Comparison of ENCODE assay signal across 13 cellular contexts in genomic region chr4:142402156-142402555, GRCh38.
DNase-seq lines count a peak whose midpoint lies in the region; ATAC-seq, FAIRE-seq and TF ChIP-seq lines count a peak whose summit lies in the region.
"Had no signal": no experiment of that assay in that cellular context is flagged by ENCODE, and none has a peak within 500 bp of the region (broad histone marks: within the 10 kb centered on the region; RNA-seq: fewer than 3 reads in every experiment).

No MANE protein-coding gene starts in this region.

- H3K4me1 ChIP-seq in HCT116 (ENCODE audit: control insufficient read depth in 1 of 2, insufficient read depth in 2 of 2, low read length in 2 of 2), result peaks cover 53 to 70% of the 10 kb centered on the region in 2 experiments

- H3K9me3 ChIP-seq in HCT116 (ENCODE audit: control insufficient read depth in 1 of 2, insufficient read depth in 1 of 2, low read depth in 1 of 2, low read length in 2 of 2), result no peaks in the 10 kb centered on the region

- H3K79me2 ChIP-seq in HCT116 (ENCODE audit: insufficient read depth, low read length), result peaks cover 8% of the 10 kb centered on the region; the same call in 1 of the 2 replicates

- no peaks in the 10 kb centered on the region for H3K27me3 ChIP-seq in HCT116 (ENCODE audit: insufficient read depth, low read length)

- no peak for TF ChIP-seq POLR2A in HCT116 (IDR thresholded peaks at IDR 0.05; ENCODE audit: borderline replicate concordance, extremely low read depth, insufficient read depth, insufficient read length)

- peaks cover 23 to 25% of the 10 kb centered on the region in 2 donors for H3K4me1 Mint-ChIP-seq in natural killer cell

- CTCF ChIA-PET in HCT116 (lab: Charles Lee), result no interaction called here

- TF ChIP-seq CTCF in AG10803 (conservative IDR thresholded peaks at IDR 0.05; ENCODE audit: low read length) (no peak), HCT116 (IDR thresholded peaks at IDR 0.05 in 2 of 3, conservative IDR thresholded peaks at IDR 0.05 in 1 of 3; ENCODE audit: borderline replicate concordance in 1 of 3, insufficient read depth in 1 of 3, low read depth in 2 of 3, low read length in 2 of 3) (no peak), astrocyte of the spinal cord (IDR thresholded peaks at IDR 0.05; ENCODE audit: low read depth, low read length) (no peak), natural killer cell (IDR thresholded peaks at IDR 0.05) (no peak)

- H3K27ac ChIP-seq in HCT116 (ENCODE audit: low read depth, low read length), result no peak overlapping the region

- intact Hi-C loops in HCT116 (cut with micrococcal nuclease) (no loop called here), natural killer cell (cut with micrococcal nuclease) (no loop called here)

- H3K9me3 Mint-ChIP-seq in natural killer cell, result no peaks in the 10 kb centered on the region

- H2AFZ ChIP-seq in HCT116 (ENCODE audit: low read depth, low read length, poor library complexity, severe bottlenecking), result no peak overlapping the region

- TSS peak; percentile 3 for BruUV-seq in HCT116 (replicated peaks; lab: Mats Ljungman, UMichigan)

- no peak for TF ChIP-seq RAD21 in HCT116 (IDR thresholded peaks at IDR 0.05; ENCODE audit: low read depth)

- H3K27me3 Mint-ChIP-seq in natural killer cell (ENCODE audit: low read depth in 2 of 2), result peaks cover 0 to 3% of the 10 kb centered on the region in 2 donors

- H3K4me3 Mint-ChIP-seq in natural killer cell, result peak overlapping the region; percentile 57

- H3K9ac ChIP-seq in HCT116 (ENCODE audit: low read length), result no peak overlapping the region

- ATAC-seq in HCT116 (no peak), natural killer cell (no peak), HG02678 (IDR thresholded peaks at IDR 0.05; ENCODE audit: unreplicated experiment) (no peak)

- H4K20me1 ChIP-seq in HCT116 (ENCODE audit: insufficient read depth), result no peaks in the 10 kb centered on the region

- no peak overlapping the region for H3K4me2 ChIP-seq in HCT116 (ENCODE audit: low read length)

- in situ Hi-C loops in astrocyte of the spinal cord (cut with HindIII; ENCODE audit: low sequenced_read_pairs), result no loop called here

- peak overlapping the region; percentile 59 for H3K4me3 ChIP-seq in AG10803 (ENCODE audit: low read length)
- H3K4me3 ChIP-seq in HCT116 (replicated peaks in 1 of 2; ENCODE audit: low read depth in 1 of 2, low read length in 2 of 2), result no peak overlapping the region
- no peak overlapping the region for H3K4me3 ChIP-seq in astrocyte of the spinal cord (ENCODE audit: low read depth, low read length)

- no peaks in the 10 kb centered on the region for H3K36me3 Mint-ChIP-seq in natural killer cell

- H3K9me2 ChIP-seq in HCT116 (ENCODE audit: insufficient read depth), result no peaks in the 10 kb centered on the region

- POLR2A ChIA-PET in HCT116 (lab: Charles Lee), result no interaction called here

- FAIRE-seq in urothelium cell line (lab: Jason Lieb, UNC), result no peak
- FAIRE-seq: GM18507, HTR-8/SVneo had no signal

- DNase-seq in AG10803 (ENCODE audit: low read depth) (peak; percentile 50), HCT116 (ENCODE audit: low read depth, low spot score) (no peak), astrocyte of the spinal cord (ENCODE audit: low read depth, low spot score) (peak; percentile 51), natural killer cell (no peak), urothelium cell line (ENCODE audit: low spot score) (no peak), globus pallidus (ENCODE audit: low spot score) (no peak)
- no peak for DNase-seq in effector CD8-positive, alpha-beta T cell (lab: John Stamatoyannopoulos, UW)
- DNase-seq: DMS 273 treated with DMSO at 0.1 percent for 48 hours, NCI-H1930, retina had no signal

- RAD21 ChIA-PET in HCT116 (lab: Charles Lee; ENCODE audit: low non-redundant PET in 1 of 2, low total read pairs in 2 of 2, uncharacterized antibody in 2 of 2, unreplicated experiment in 2 of 2), result no interaction called here

- no peaks in the 10 kb centered on the region for H3K36me3 ChIP-seq in HCT116 (ENCODE audit: control insufficient read depth in 1 of 2, insufficient read depth in 2 of 2, low read length in 2 of 2)

- peak overlapping the region in 1 of 2 donors; percentile 35 for H3K27ac Mint-ChIP-seq in natural killer cell

TF ChIP-seq in HCT116, 20 proteins besides CTCF, POLR2A, EP300 and RAD21:
- no peak for TF ChIP-seq JUND (IDR thresholded peaks at IDR 0.05)
- TF ChIP-seq ATF3 (IDR thresholded peaks at IDR 0.05), result peak; percentile 38; the same call in 1 of the 2 replicates

Comparison
In these comparisons a context has a peak if more than half of its experiments do, and no peak if none do; other contexts are left out.
1. DNase-seq: peak in AG10803 (single experiment) and astrocyte of the spinal cord (single experiment); none in HCT116 (single experiment), natural killer cell (single experiment), effector CD8-positive, alpha-beta T cell (single experiment), urothelium cell line (single experiment) and globus pallidus (single experiment).